1 cellular context compared by ENCODE assay signal in genomic region chr19:16026131-16026530, GRCh38.
TF ChIP-seq lines count a peak whose summit lies in the region.

No MANE protein-coding gene starts in this region.

TF ChIP-seq in SK-N-SH, 30 proteins besides CTCF, POLR2A, EP300 and RAD21 (continued from another document):
- no peak for TF ChIP-seq REST (IDR thresholded peaks at IDR 0.05; ENCODE audit: low read depth, low read length)
- no peak for TF ChIP-seq FOSL2 (IDR thresholded peaks at IDR 0.05; ENCODE audit: borderline replicate concordance, low read depth)
- TF ChIP-seq SIN3A (IDR thresholded peaks at IDR 0.05; ENCODE audit: borderline replicate concordance, low read depth, low read length): no peak
- TF ChIP-seq SMC3 (IDR thresholded peaks at IDR 0.05; ENCODE audit: low read depth, low read length): no peak
- no peak for TF ChIP-seq RXRA (IDR thresholded peaks at IDR 0.05; ENCODE audit: borderline replicate concordance, low read depth)
- no peak for TF ChIP-seq POLR2AphosphoS5 (IDR thresholded peaks at IDR 0.05; ENCODE audit: low read depth, low read length)
- TF ChIP-seq MXI1 (IDR thresholded peaks at IDR 0.05; ENCODE audit: low read depth, low read length): no peak
- no peak for TF ChIP-seq GABPA (IDR thresholded peaks at IDR 0.05; ENCODE audit: low read depth)
- no peak for TF ChIP-seq RFX5 (IDR thresholded peaks at IDR 0.05; ENCODE audit: low read length)
- no peak for TF ChIP-seq EZH2phosphoT487 (IDR thresholded peaks at IDR 0.05; ENCODE audit: borderline replicate concordance, low read depth)
- no peak for TF ChIP-seq YY1 (IDR thresholded peaks at IDR 0.05; ENCODE audit: low read depth)
- TF ChIP-seq RCOR1 (IDR thresholded peaks at IDR 0.05; ENCODE audit: low read length): no peak
- no peak for TF ChIP-seq ZBTB33 (IDR thresholded peaks at IDR 0.05; ENCODE audit: borderline replicate concordance, low read depth)
